10 cellular contexts compared by ENCODE assay signal in genomic region chr19:17097593-17098126, GRCh38. TPM values are rescaled to one million over a fixed set of nuclear protein-coding genes. Genes with fewer than 3 reads are reported as not detected.
A peak's percentile ranks its signal among the peaks of the same experiment; 100 is the strongest.
DNase-seq lines count a peak whose midpoint lies in the region; ATAC-seq and TF ChIP-seq lines count a peak whose summit lies in the region.
"Had no signal": no experiment of that assay in that cellular context is flagged by ENCODE, and none has a peak within 500 bp of the region (broad histone marks: within the 10 kb centered on the region; RNA-seq: fewer than 3 reads in every experiment).

No MANE protein-coding gene starts in this region.

- H3K4me3 ChIP-seq in adrenal gland (no peak overlapping the region), tibial artery (no peak overlapping the region)

- H3K9me3 ChIP-seq in adrenal gland (replicated peaks in 1 of 3) (no peaks in the 10 kb centered on the region), tibial artery (no peaks in the 10 kb centered on the region)

- no peak for TF ChIP-seq POLR2A in adrenal gland (IDR thresholded peaks at IDR 0.05)

- H3K4me1 ChIP-seq in adrenal gland (replicated peaks in 1 of 2) (peaks cover 17 to 34% of the 10 kb centered on the region in 2 donors), tibial artery (peaks cover 3 to 57% (median 27%) of the 10 kb centered on the region in 4 donors)

- WGBS in adrenal gland, 4 donors: 51 to 61% (median 57%) methylated on average over 8 of the region's 8 CpGs

- H3K27ac ChIP-seq in adrenal gland (peak overlapping the region; percentile 57 to 80 (median 69)), tibial artery (peak overlapping the region; percentile 43 to 86)
- H3K27ac ChIP-seq: 22Rv1 had no signal

- peak; percentile 67 for ATAC-seq in left colon
- no peak for ATAC-seq in GM21723 (IDR thresholded peaks at IDR 0.05; ENCODE audit: unreplicated experiment)
- no peak for ATAC-seq in stimulated activated naive CD8-positive, alpha-beta T cell treated with anti-CD3 and anti-CD28 coated beads, Interleukin-15, Interleukin-2, amounts not matched to agents 100 U/mL and 50 U/mL, for 24 hours
- ATAC-seq: T-helper 17 cell had no signal

- intact Hi-C loops in adrenal gland (cut with DNase I): no loop called here
- intact Hi-C loops in left colon (cut with DNase I, micrococcal nuclease): no loop called here
- intact Hi-C loops in tibial artery (cut with DNase I; ENCODE audit: low total_unique reads): no loop called here

- TF ChIP-seq CTCF in adrenal gland (IDR thresholded peaks at IDR 0.05): no peak
- no peak for TF ChIP-seq CTCF in tibial artery (IDR thresholded peaks at IDR 0.05)

- H3K36me3 ChIP-seq in adrenal gland (replicated peaks in 1 of 2) (peaks cover 0 to 7% of the 10 kb centered on the region in 2 donors), tibial artery (peaks cover 15 to 16% (median 15%) of the 10 kb centered on the region in 3 donors)

- H3K27me3 ChIP-seq in adrenal gland: no peaks in the 10 kb centered on the region
- H3K27me3 ChIP-seq in tibial artery: no peaks in the 10 kb centered on the region

- DNase-seq in DMS53 (lab: John Stamatoyannopoulos, UW) (peak; percentile 30), DMS53 treated with DMSO at 0.1 percent for 48 hours (lab: John Stamatoyannopoulos, UW; ENCODE audit: unreplicated experiment) (no peak), adrenal gland (peak; percentile 63 to 87 (median 75)), left colon (no peak), tibial artery (no peak), NCI-H1694 (lab: John Stamatoyannopoulos, UW) (no peak)
- DNase-seq in stimulated activated naive CD8-positive, alpha-beta T cell treated with anti-CD3 and anti-CD28 coated beads, Interleukin-15, Interleukin-2, amounts not matched to agents 100 U/mL and 50 U/mL, for 24 hours: no peak
- DNase-seq: T-helper 17 cell had no signal

RNA-seq across cellular contexts. Expression of gene MYO9B, which starts 22.1 kb away (rescaled TPM):
- total RNA-seq in adrenal gland (100 to 1,000 TPM in 1 of 8 donors, 10 to 100 TPM in 7; 55.8 to 183 (median 86.3) TPM), left colon (10 to 100 TPM; 69.9 to 82.2 TPM)
- polyA plus RNA-seq in adrenal gland: 100 to 1,000 TPM in 1 of 3 donors, 10 to 100 TPM in 2; 29.9 to 236 (median 99.6) TPM

RNA-seq across cellular contexts. Expression of gene HAUS8, which starts 22.4 kb away (rescaled TPM):
- total RNA-seq in adrenal gland (10 to 100 TPM in 3 of 8 donors, 1 to 10 TPM in 5; 3.9 to 10.9 (median 9.0) TPM), left colon (10 to 100 TPM; 10.7 to 14.1 TPM)
- polyA plus RNA-seq in adrenal gland: 10 to 100 TPM in 2 of 3 donors, 1 to 10 TPM in 1; 7.5 to 17.9 (median 17.5) TPM

Comparison
In these comparisons a context has a peak if more than half of its experiments do, and no peak if none do; other contexts are left out.
1. DNase-seq: peak in DMS53 (single experiment) and adrenal gland (7 of 7); none in DMS53 treated with DMSO at 0.1 percent for 48 hours (single experiment), left colon (0 of 2), tibial artery (0 of 2), stimulated activated naive CD8-positive, alpha-beta T cell treated with anti-CD3 and anti-CD28 coated beads, Interleukin-15, Interleukin-2, amounts not matched to agents 100 U/mL and 50 U/mL, for 24 hours (single experiment) and NCI-H1694 (single experiment).